8 cellular contexts compared by ENCODE assay signal in the genomic region with DNA sequence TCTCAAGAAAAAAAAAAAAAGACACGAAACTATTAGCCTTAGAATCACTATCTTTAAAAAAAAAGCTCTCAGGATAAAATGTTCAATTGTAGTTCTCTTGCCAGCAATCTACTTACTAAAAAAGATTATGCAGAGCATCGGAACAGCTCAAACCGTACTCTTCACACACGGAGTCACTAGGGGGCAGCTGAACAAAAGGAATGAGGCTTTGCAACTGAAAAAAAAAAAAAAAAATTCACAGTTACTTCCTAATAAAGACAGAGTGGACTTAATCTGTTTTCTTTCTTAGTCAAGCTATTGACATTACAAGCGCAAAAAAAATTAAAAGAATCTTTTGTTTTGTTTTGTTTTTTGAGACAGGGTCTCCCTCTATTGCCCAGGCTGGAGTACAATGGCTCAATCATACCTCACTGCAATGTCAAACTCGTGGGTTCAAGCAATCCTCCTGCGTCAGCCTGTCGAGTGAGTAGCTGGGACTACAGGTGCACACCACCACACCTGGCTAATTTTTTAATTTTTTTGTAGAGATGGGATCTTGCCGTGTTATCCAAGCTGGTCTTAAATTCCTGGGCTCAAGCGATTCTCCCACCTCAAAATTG. TPM values are rescaled to one million over a fixed set of nuclear protein-coding genes. Genes with fewer than 3 reads are reported as not detected.
DNase-seq lines count a peak whose midpoint lies in the region; ATAC-seq and TF ChIP-seq lines count a peak whose summit lies in the region.

No MANE protein-coding gene starts in this region.

- H3F3A ChIP-seq in neural progenitor cell (ENCODE audit: low read depth) = peaks cover 7% of the 10 kb centered on the region

- no peaks in the 10 kb centered on the region for H3K4me1 Mint-ChIP-seq in CD4-positive, alpha-beta T cell (ENCODE audit: low read depth)
- H3K4me1 Mint-ChIP-seq in H9 = peaks cover 0 to 3% of the 10 kb centered on the region in 2 experiments; a peak in 1 of 4 replicates
- H3K4me1 Mint-ChIP-seq in activated CD4-positive, alpha-beta memory T cell treated with anti-CD3 and anti-CD28 coated beads for 36 hours (ENCODE audit: low read depth) = no peaks in the 10 kb centered on the region
- peaks cover 6% of the 10 kb centered on the region for H3K4me1 Mint-ChIP-seq in neural progenitor cell

- WGBS in H9 (ENCODE audit: extremely low coverage, insufficient read length, low lambda C conversion rate) = no CpG with 5 or more reads among the region's 10 CpGs

- H2AK5ac ChIP-seq in H9 (ENCODE audit: insufficient read length, low read length) = no peak overlapping the region

- peaks cover 8% of the 10 kb centered on the region for H3K36me3 ChIP-seq in neural progenitor cell

- no peak overlapping the region for H2BK15ac ChIP-seq in H9 (ENCODE audit: low read depth, low read length)

- H2AFZ ChIP-seq in H9 (ENCODE audit: low read length) (no peak overlapping the region), neural progenitor cell (replicated peaks) (no peak overlapping the region)

- no peak overlapping the region for H2BK5ac ChIP-seq in H9 (ENCODE audit: insufficient read length, low read length)

- no peak overlapping the region for H3K4me3 ChIP-seq in neural progenitor cell

- H3K36me3 Mint-ChIP-seq in CD4-positive, alpha-beta T cell (ENCODE audit: low read depth) = peaks cover 70% of the 10 kb centered on the region
- peaks cover 34 to 77% (median 75%) of the 10 kb centered on the region in 3 experiments for H3K36me3 Mint-ChIP-seq in H9 (ENCODE audit: insufficient read depth in 1 of 3, low read depth in 3 of 3)
- peaks cover 24% of the 10 kb centered on the region for H3K36me3 Mint-ChIP-seq in activated CD4-positive, alpha-beta memory T cell treated with anti-CD3 and anti-CD28 coated beads for 36 hours
- peaks cover 18% of the 10 kb centered on the region for H3K36me3 Mint-ChIP-seq in neural progenitor cell

- H3K27me3 Mint-ChIP-seq in CD4-positive, alpha-beta T cell = no peaks in the 10 kb centered on the region
- no peaks in the 10 kb centered on the region for H3K27me3 Mint-ChIP-seq in H9 (ENCODE audit: low read depth)
- no peaks in the 10 kb centered on the region for H3K27me3 Mint-ChIP-seq in activated CD4-positive, alpha-beta memory T cell treated with anti-CD3 and anti-CD28 coated beads for 36 hours
- peaks cover 2% of the 10 kb centered on the region for H3K27me3 Mint-ChIP-seq in neural progenitor cell (ENCODE audit: insufficient read depth, low read depth)

- H3K4me3 Mint-ChIP-seq in CD4-positive, alpha-beta T cell = no peak overlapping the region
- H3K4me3 Mint-ChIP-seq in H9 = no peak overlapping the region
- H3K4me3 Mint-ChIP-seq in activated CD4-positive, alpha-beta memory T cell treated with anti-CD3 and anti-CD28 coated beads for 36 hours = no peak overlapping the region
- no peak overlapping the region for H3K4me3 Mint-ChIP-seq in neural progenitor cell

- no peak overlapping the region for H3K27ac Mint-ChIP-seq in CD4-positive, alpha-beta T cell
- H3K27ac Mint-ChIP-seq in H9 (peak overlapping the region in 1 of 3 experiments; percentile 55; a peak in 2 of 7 replicates), neural progenitor cell (no peak overlapping the region)
- no peak overlapping the region for H3K27ac Mint-ChIP-seq in activated CD4-positive, alpha-beta memory T cell treated with anti-CD3 and anti-CD28 coated beads for 36 hours

- CTCF ChIA-PET in CD4-positive, alpha-beta T cell (lab: Charles Lee) = interaction anchor here (0.6 to 2.8 kb wide), 21 partner anchors 12 to 593 kb away, joined by 3 to 14 read pairs (median 3); a partner anchor contains a TSS
- CTCF ChIA-PET in activated CD4-positive, alpha-beta memory T cell treated with anti-CD3 and anti-CD28 coated beads for 36 hours (lab: Charles Lee) = interaction anchor here (0.6 to 2.3 kb wide), 10 partner anchors 11 to 381 kb away, joined by 3 to 18 read pairs (median 3); a partner anchor contains a TSS

- peak; percentile 74 for ATAC-seq in CD4-positive, alpha-beta T cell (ENCODE audit: poor library complexity)
- no peak for ATAC-seq in GM21528 (IDR thresholded peaks at IDR 0.05; ENCODE audit: low FRiP score, unreplicated experiment)

- DNase-seq in CD4-positive, alpha-beta T cell = peak; percentile 26 to 58 (median 36)
- DNase-seq in H9 = no peak
- peak; percentile 21 to 69 for DNase-seq in NCI-H526 (lab: John Stamatoyannopoulos, UW)
- peak; percentile 39 for DNase-seq in activated CD4-positive, alpha-beta memory T cell treated with anti-CD3 and anti-CD28 coated beads for 36 hours
- DNase-seq in fibroblast of peridontal ligament (ENCODE audit: extremely low read depth) = peak; percentile 81
- peak; percentile 72 for DNase-seq in neural progenitor cell (ENCODE audit: low spot score)
- DNase-seq in GM19238 (ENCODE audit: insufficient read length, low spot score) = no peak

- peaks cover 3% of the 10 kb centered on the region for H3K79me1 ChIP-seq in H9 (ENCODE audit: insufficient read depth, low read depth, low read length, poor library complexity, severe bottlenecking)

- no peak overlapping the region for H3T11ph ChIP-seq in H9 (ENCODE audit: low read length)

- no peak overlapping the region for H3K23ac ChIP-seq in H9 (ENCODE audit: insufficient read length, low read depth, low read length)

- no peaks in the 10 kb centered on the region for H3K23me2 ChIP-seq in H9 (ENCODE audit: insufficient read length, low read depth, low read length, poor library complexity, severe bottlenecking)

- H3K4me2 ChIP-seq in H9 (ENCODE audit: insufficient read depth, insufficient read length, low read length) (no peak overlapping the region), neural progenitor cell (no peak overlapping the region)

- no peak overlapping the region for H2BK120ac ChIP-seq in H9 (ENCODE audit: low read depth, low read length, poor library complexity, severe bottlenecking)

- no peak overlapping the region for H4K5ac ChIP-seq in H9 (ENCODE audit: insufficient read length, low read depth, low read length)

- no peaks in the 10 kb centered on the region for H3K79me2 ChIP-seq in H9 (ENCODE audit: insufficient read depth, low read length)
- no peaks in the 10 kb centered on the region for H3K79me2 ChIP-seq in neural progenitor cell (ENCODE audit: low read depth)

- TF ChIP-seq CTCF in CD4-positive, alpha-beta T cell (IDR thresholded peaks at IDR 0.05) = peak; percentile 80
- peak; percentile 69 for TF ChIP-seq CTCF in H9 (conservative IDR thresholded peaks at IDR 0.05)
- peak; percentile 68 for TF ChIP-seq CTCF in neural progenitor cell (IDR thresholded peaks at IDR 0.05)

- no peak overlapping the region for H2BK20ac ChIP-seq in H9 (ENCODE audit: low read depth, low read length, poor library complexity, severe bottlenecking)

- POLR2A ChIA-PET in CD4-positive, alpha-beta T cell (lab: Charles Lee) = interaction anchor here (0.6 to 1.9 kb wide), 8 partner anchors 10 to 451 kb away, joined by 3 to 7 read pairs (median 3); a partner anchor contains a TSS
- POLR2A ChIA-PET in activated CD4-positive, alpha-beta memory T cell treated with anti-CD3 and anti-CD28 coated beads for 36 hours (lab: Charles Lee) = interaction anchor here (0.6 to 1.0 kb wide), 2 partner anchors 12 to 271 kb away, joined by 5 to 6 read pairs; a partner anchor contains a TSS

- no peaks in the 10 kb centered on the region for H3K4me1 ChIP-seq in H9 (ENCODE audit: insufficient read depth, low read length)
- H3K4me1 ChIP-seq in neural progenitor cell = no peaks in the 10 kb centered on the region

- H4K91ac ChIP-seq in H9 (ENCODE audit: insufficient read length, low read depth, low read length) = no peak overlapping the region

- no peaks in the 10 kb centered on the region for H3K9me3 Mint-ChIP-seq in CD4-positive, alpha-beta T cell
- H3K9me3 Mint-ChIP-seq in H9 (no peaks in the 10 kb centered on the region), neural progenitor cell (no peaks in the 10 kb centered on the region)
- no peaks in the 10 kb centered on the region for H3K9me3 Mint-ChIP-seq in activated CD4-positive, alpha-beta memory T cell treated with anti-CD3 and anti-CD28 coated beads for 36 hours

- H2BK12ac ChIP-seq in H9 (ENCODE audit: insufficient read length, low read depth, low read length) = no peak overlapping the region

- H4K20me1 ChIP-seq in H9 (ENCODE audit: control insufficient read depth, insufficient read depth, insufficient read length) (no peaks in the 10 kb centered on the region), neural progenitor cell (ENCODE audit: low read depth) (no peaks in the 10 kb centered on the region)

- no peak overlapping the region for H3K14ac ChIP-seq in H9 (ENCODE audit: insufficient read depth, low read length)

- no peak overlapping the region for H4K8ac ChIP-seq in H9 (replicated peaks; ENCODE audit: insufficient read length, low read depth, low read length)

- no peaks in the 10 kb centered on the region for H3K27me3 ChIP-seq in CD4-positive, alpha-beta T cell (ENCODE audit: control insufficient read depth, insufficient read depth, low read length)
- H3K27me3 ChIP-seq in H9 (ENCODE audit: insufficient read depth, low read length) (no peaks in the 10 kb centered on the region), neural progenitor cell (no peaks in the 10 kb centered on the region)

- H3K56ac ChIP-seq in H9 (ENCODE audit: insufficient read length, low read depth, low read length) = no peak overlapping the region

- no peak overlapping the region for H3K9ac ChIP-seq in H9 (ENCODE audit: extremely low read depth, insufficient read length, low read length)
- H3K9ac ChIP-seq in neural progenitor cell = no peak overlapping the region

- H3K4ac ChIP-seq in H9 (ENCODE audit: low read depth, low read length) = no peak overlapping the region

- H3K18ac ChIP-seq in H9 (ENCODE audit: insufficient read length, low read depth, low read length) = no peak overlapping the region

- intact Hi-C loops in CD4-positive, alpha-beta T cell (cut with DNase I, micrococcal nuclease) = loop anchor here (1.0 to 10.0 kb wide), 4 partner anchors 143 to 437 kb away; no protein-coding TSS in a partner anchor
- intact Hi-C loops in activated CD4-positive, alpha-beta memory T cell treated with anti-CD3 and anti-CD28 coated beads for 36 hours (cut with micrococcal nuclease) = no loop called here

- H3K9me3 ChIP-seq in CD4-positive, alpha-beta T cell (ENCODE audit: control insufficient read depth, low read length) = no peaks in the 10 kb centered on the region
- H3K9me3 ChIP-seq in H9 (ENCODE audit: control insufficient read depth, low read depth, low read length) = no peaks in the 10 kb centered on the region
- no peaks in the 10 kb centered on the region for H3K9me3 ChIP-seq in neural progenitor cell (ENCODE audit: low read depth)

- H3K27ac ChIP-seq in CD4-positive, alpha-beta T cell (ENCODE audit: low read depth, low read length) = no peak overlapping the region
- H3K27ac ChIP-seq in H9 (ENCODE audit: insufficient read length, low read depth, low read length) (no peak overlapping the region), neural progenitor cell (no peak overlapping the region)

RNA-seq across cellular contexts. Expression of a gene that starts 11.5 kb away (rescaled TPM):
- 10 to 100 TPM; 10.8 to 15.0 TPM for total RNA-seq in CD4-positive, alpha-beta T cell
- total RNA-seq in H9 (2021) (17.1 and 18.4 TPM in 2 replicates), neural progenitor cell (ENCODE audit: low replicate concordance) (23.1 and 35.8 TPM in 2 replicates)
- total RNA-seq in activated CD4-positive, alpha-beta memory T cell treated with anti-CD3 and anti-CD28 coated beads for 36 hours = 10 to 100 TPM; 21.0 to 21.4 TPM

RNA-seq across cellular contexts. Expression of a gene that starts 11.8 kb away (rescaled TPM):
- total RNA-seq in CD4-positive, alpha-beta T cell = 1 to 10 TPM; 4.3 to 5.4 TPM
- 77.6 and 78.2 TPM in 2 replicates for total RNA-seq in H9 (2021)
- 10 to 100 TPM; 38.6 to 39.5 TPM for total RNA-seq in activated CD4-positive, alpha-beta memory T cell treated with anti-CD3 and anti-CD28 coated beads for 36 hours
- 38.4 and 52.1 TPM in 2 replicates for total RNA-seq in neural progenitor cell (ENCODE audit: low replicate concordance)

RNA-seq across cellular contexts. Expression of a gene that starts 26.8 kb away (rescaled TPM):
- total RNA-seq in CD4-positive, alpha-beta T cell = not detected
- total RNA-seq in H9 (2021) (0.63 and 1.1 TPM in 2 replicates), neural progenitor cell (ENCODE audit: low replicate concordance) (0.11 and 0.56 TPM in 2 replicates)
- not detected for total RNA-seq in activated CD4-positive, alpha-beta memory T cell treated with anti-CD3 and anti-CD28 coated beads for 36 hours

RNA-seq across cellular contexts. Expression of a gene that starts 33.9 kb away (rescaled TPM):
- not detected for total RNA-seq in CD4-positive, alpha-beta T cell
- total RNA-seq in H9 (2021) (0.24 TPM in 1 of 2 replicates, not detected in the other), neural progenitor cell (ENCODE audit: low replicate concordance) (0.46 TPM in 1 of 2 replicates, not detected in the other)
- under 1 TPM; 0.17 to 0.33 TPM for total RNA-seq in activated CD4-positive, alpha-beta memory T cell treated with anti-CD3 and anti-CD28 coated beads for 36 hours

Comparison
In these comparisons a context has a peak if more than half of its experiments do, and no peak if none do; other contexts are left out.
1. DNase-seq: peak in CD4-positive, alpha-beta T cell (10 of 10), NCI-H526 (2 of 2), activated CD4-positive, alpha-beta memory T cell treated with anti-CD3 and anti-CD28 coated beads for 36 hours (single experiment), fibroblast of peridontal ligament (single experiment) and neural progenitor cell (single experiment); none in H9 (single experiment) and GM19238 (single experiment).
2. Peak in every context shown above with its lines, with median percentiles within 50 percentile points of each other: CTCF ChIP-seq.